Comparison of ENCODE assay signal across 16 cellular contexts in the genomic region with DNA sequence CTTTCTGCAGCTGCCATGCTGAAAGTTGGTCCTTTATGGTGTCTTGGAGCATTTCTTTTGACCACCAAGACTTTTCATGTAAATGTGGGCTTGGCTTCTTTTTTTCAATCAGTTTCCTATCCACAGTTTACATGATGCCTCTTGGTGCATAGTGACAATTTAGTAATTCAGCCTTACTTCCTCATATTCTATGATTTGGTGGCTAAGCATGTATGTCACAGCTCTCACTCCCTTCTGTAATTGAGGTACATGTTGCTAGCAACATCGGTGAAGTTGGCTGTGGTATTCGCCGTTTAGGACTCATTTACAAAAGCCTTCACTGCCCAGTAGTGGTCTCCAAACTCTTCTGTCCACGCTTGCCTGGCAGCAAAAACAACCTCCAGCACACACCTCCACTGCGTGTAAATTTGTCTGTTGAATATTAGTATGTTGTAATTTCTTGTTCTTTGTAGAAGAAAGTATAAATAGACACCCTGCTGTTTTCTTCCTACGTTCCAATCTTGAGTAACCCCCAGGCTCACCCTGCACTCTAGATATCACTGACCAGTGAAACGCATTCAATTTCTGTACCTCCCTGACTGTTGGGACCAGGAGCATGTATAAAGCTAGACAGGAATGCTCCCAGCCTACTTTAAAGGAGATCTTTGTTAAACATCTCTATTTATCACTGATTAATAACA.
DNase-seq lines count a peak whose midpoint lies in the region; ATAC-seq and TF ChIP-seq lines count a peak whose summit lies in the region.
"Had no signal": no experiment of that assay in that cellular context is flagged by ENCODE, and none has a peak within 500 bp of the region (broad histone marks: within the 10 kb centered on the region; RNA-seq: fewer than 3 reads in every experiment).

No MANE protein-coding gene starts in this region.

- H3K27ac Mint-ChIP-seq in CD8-positive, alpha-beta memory T cell, result peak overlapping the region; percentile 40 to 88 (median 78)
- H3K27ac Mint-ChIP-seq in mesothelial cell of epicardium, result no peak overlapping the region

- TF ChIP-seq EP300 in gastroesophageal sphincter (IDR thresholded peaks at IDR 0.05), result no peak

- no peak overlapping the region for H3K27ac ChIP-seq in CD8-positive, alpha-beta memory T cell (ENCODE audit: low read depth, low read length)
- no peak overlapping the region for H3K27ac ChIP-seq in gastroesophageal sphincter
- H3K27ac ChIP-seq: brain microvascular endothelial cell had no signal

- no peaks in the 10 kb centered on the region for H3K9me3 Mint-ChIP-seq in CD8-positive, alpha-beta memory T cell
- no peaks in the 10 kb centered on the region for H3K9me3 Mint-ChIP-seq in mesothelial cell of epicardium

- TF ChIP-seq CTCF in gastroesophageal sphincter (IDR thresholded peaks at IDR 0.05), result no peak
- no peak for TF ChIP-seq CTCF in mesothelial cell of epicardium (IDR thresholded peaks at IDR 0.05; ENCODE audit: unreplicated experiment)

- H3K4me1 Mint-ChIP-seq in CD8-positive, alpha-beta memory T cell, result peaks cover 82 to 99% (median 99%) of the 10 kb centered on the region in 3 donors
- peaks cover 12% of the 10 kb centered on the region for H3K4me1 Mint-ChIP-seq in mesothelial cell of epicardium

- no peaks in the 10 kb centered on the region for H3K27me3 Mint-ChIP-seq in CD8-positive, alpha-beta memory T cell
- H3K27me3 Mint-ChIP-seq in mesothelial cell of epicardium (ENCODE audit: low read depth), result no peaks in the 10 kb centered on the region

- ATAC-seq in gastroesophageal sphincter, result peak; percentile 25
- ATAC-seq: right cardiac atrium had no signal

- peaks cover 83% of the 10 kb centered on the region for H3K4me1 ChIP-seq in CD8-positive, alpha-beta memory T cell (ENCODE audit: insufficient read depth, low read length)
- peaks cover 3 to 74% (median 11%) of the 10 kb centered on the region in 3 donors for H3K4me1 ChIP-seq in gastroesophageal sphincter

- H3K27me3 ChIP-seq in CD8-positive, alpha-beta memory T cell (ENCODE audit: insufficient read depth, low read length, poor library complexity, severe bottlenecking), result no peaks in the 10 kb centered on the region
- no peaks in the 10 kb centered on the region for H3K27me3 ChIP-seq in gastroesophageal sphincter
- H3K27me3 ChIP-seq: BE2C, brain microvascular endothelial cell had no signal

- POLR2A ChIA-PET in CD8-positive, alpha-beta memory T cell (lab: Charles Lee), result interaction anchor here (1.0 kb wide), 1 partner anchor 28 kb away, joined by 3 read pairs; no protein-coding TSS in a partner anchor

- no peaks in the 10 kb centered on the region for H3K9me3 ChIP-seq in CD8-positive, alpha-beta memory T cell (ENCODE audit: low read length)
- no peaks in the 10 kb centered on the region for H3K9me3 ChIP-seq in gastroesophageal sphincter
- H3K9me3 ChIP-seq: BE2C had no signal

- CTCF ChIA-PET in CD8-positive, alpha-beta memory T cell (lab: Charles Lee), result interaction anchor here (1.0 kb wide), 1 partner anchor 81 kb away, joined by 3 read pairs; no protein-coding TSS in a partner anchor

- peaks cover 12% of the 10 kb centered on the region for H3K36me3 ChIP-seq in CD8-positive, alpha-beta memory T cell (ENCODE audit: insufficient read depth, low read length)
- peaks cover 0 to 4% of the 10 kb centered on the region in 2 donors for H3K36me3 ChIP-seq in gastroesophageal sphincter
- H3K36me3 ChIP-seq: brain microvascular endothelial cell had no signal

- TF ChIP-seq POLR2A in gastroesophageal sphincter (IDR thresholded peaks at IDR 0.05), result no peak

- peaks cover 0 to 78% (median 16%) of the 10 kb centered on the region in 3 donors for H3K36me3 Mint-ChIP-seq in CD8-positive, alpha-beta memory T cell
- no peaks in the 10 kb centered on the region for H3K36me3 Mint-ChIP-seq in mesothelial cell of epicardium

- no peak overlapping the region for H3K4me3 ChIP-seq in CD8-positive, alpha-beta memory T cell (ENCODE audit: low read length)
- no peak overlapping the region for H3K4me3 ChIP-seq in gastroesophageal sphincter

- DNase-seq in AML-193 (lab: John Stamatoyannopoulos, UW) (peak; percentile 84 to 89), NOMO-1 (lab: John Stamatoyannopoulos, UW; ENCODE audit: unreplicated experiment in 2 of 2) (peak; percentile 69 to 95), DMS114 treated with DMSO at 0.1 percent for 48 hours (lab: John Stamatoyannopoulos, UW; ENCODE audit: unreplicated experiment) (no peak), NCI-H82 treated with DMSO at 0.1 percent for 48 hours (lab: John Stamatoyannopoulos, UW; ENCODE audit: unreplicated experiment) (no peak), mesothelial cell of epicardium (ENCODE audit: low spot score in 2 of 2, unreplicated experiment in 2 of 2) (no peak), dermis blood vessel endothelial cell (no peak)
- DNase-seq in CD8-positive, alpha-beta memory T cell, result no peak
- DNase-seq: BE2C, brain microvascular endothelial cell, foreskin melanocyte, IMR-90, islet precursor cell, NCI-H1694 treated with DMSO at 0.1 percent for 48 hours, right cardiac atrium, SW 1271 had no signal

- peak overlapping the region in 5 of 7 donors; percentile 3 to 63 (median 29) for H3K4me3 Mint-ChIP-seq in CD8-positive, alpha-beta memory T cell
- no peak overlapping the region for H3K4me3 Mint-ChIP-seq in mesothelial cell of epicardium

- WGBS in gastroesophageal sphincter (ENCODE audit: low coverage in 1 of 2), 2 donors, result 66 to 72% methylated on average over 7 of the region's 7 CpGs

Comparison
In these comparisons a context has a peak if more than half of its experiments do, and no peak if none do; other contexts are left out.
1. DNase-seq: peak in AML-193 (2 of 2) and NOMO-1 (2 of 2); none in CD8-positive, alpha-beta memory T cell (0 of 5), DMS114 treated with DMSO at 0.1 percent for 48 hours (single experiment), NCI-H82 treated with DMSO at 0.1 percent for 48 hours (single experiment), mesothelial cell of epicardium (0 of 2) and dermis blood vessel endothelial cell (single experiment).